In the genomic region with DNA sequence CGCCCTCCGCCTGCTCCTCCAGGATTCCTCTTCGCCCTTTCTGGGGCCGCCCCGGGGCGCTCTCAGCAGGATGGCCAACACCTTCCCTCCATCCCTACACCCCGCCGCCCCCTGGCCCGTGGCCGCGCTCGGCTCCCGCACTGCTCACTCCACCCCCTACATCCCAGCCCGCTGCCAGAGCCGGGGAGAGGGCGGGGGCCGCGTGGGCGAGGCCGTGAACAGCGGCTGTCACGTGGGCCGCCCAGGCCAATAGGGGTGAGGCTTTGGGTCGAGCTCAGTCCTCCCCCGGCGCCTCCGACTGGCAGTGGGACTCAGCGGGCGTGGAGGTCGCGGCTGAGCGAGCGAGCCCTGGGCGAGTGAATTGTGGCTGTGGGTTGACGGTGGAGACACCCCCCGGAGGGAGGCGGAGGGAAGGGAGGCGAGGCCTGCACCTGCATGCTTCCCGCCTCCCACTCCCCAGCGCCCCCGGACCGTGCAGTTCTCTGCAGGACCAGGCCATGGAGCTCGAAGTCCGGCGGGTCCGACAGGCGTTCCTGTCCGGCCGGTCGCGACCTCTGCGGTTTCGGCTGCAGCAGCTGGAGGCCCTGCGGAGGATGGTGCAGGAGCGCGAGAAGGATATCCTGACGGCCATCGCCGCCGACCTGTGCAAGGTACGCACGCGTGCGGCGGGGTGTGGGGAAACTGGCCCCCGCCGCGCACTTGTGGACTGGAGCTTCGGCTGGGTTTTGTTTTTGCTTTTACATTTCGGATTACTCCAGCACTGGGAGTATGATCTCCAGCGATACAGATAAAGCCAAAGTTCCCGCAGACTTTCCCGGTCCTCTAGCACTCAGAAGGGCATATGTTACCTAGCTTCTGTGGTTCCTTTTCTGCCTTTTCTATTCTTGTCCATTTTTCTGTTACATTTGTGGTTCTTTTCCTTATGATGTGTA, we compare ENCODE assay signal across 8 cellular contexts. TPM values are rescaled to one million over a fixed set of nuclear protein-coding genes. Genes with fewer than 3 reads are reported as not detected.
DNase-seq lines count a peak whose midpoint lies in the region; ATAC-seq and TF ChIP-seq lines count a peak whose summit lies in the region.

A gene (plus strand): TSS at position 277 of the 932 bp plus-strand sequence. CDS start 221 bp downstream, at position 498.

- H3K27me3 ChIP-seq in heart left ventricle, result no peaks in the 10 kb centered on the region
- H3K27me3 ChIP-seq in upper lobe of left lung, result no peaks in the 10 kb centered on the region

- ATAC-seq in HG02870 (IDR thresholded peaks at IDR 0.05; ENCODE audit: unreplicated experiment), result peak; percentile 89
- ATAC-seq in heart left ventricle, result peak; percentile 99
- ATAC-seq in upper lobe of left lung (ENCODE audit: low FRiP score in 2 of 2), result peak; percentile 99

- peak within 1 kb of the TSS; percentile 91 for H3K27ac Mint-ChIP-seq in T-helper 1 cell treated with Interleukin-12 subunit alpha and Interleukin-12 subunit beta and Interleukin-4 antibody, amounts not matched to agents 30 μg/mL and 1 μg/mL, for 36 hours

- H3K4me1 Mint-ChIP-seq in T-helper 1 cell treated with Interleukin-12 subunit alpha and Interleukin-12 subunit beta and Interleukin-4 antibody, amounts not matched to agents 30 μg/mL and 1 μg/mL, for 36 hours (ENCODE audit: low read depth), result peaks cover 34% of the 10 kb centered on the region

- intact Hi-C loops in heart left ventricle (cut with DNase I) (loop anchor here (2.0 to 10.0 kb wide), 13 partner anchors 96 to 284 kb away; a partner anchor contains a TSS), posterior cingulate gyrus (cut with DNase I) (loop anchor here (5.0 to 10.0 kb wide), 3 partner anchors 104 to 284 kb away; a partner anchor contains a TSS)

- H3K4me3 Mint-ChIP-seq in T-helper 1 cell treated with Interleukin-12 subunit alpha and Interleukin-12 subunit beta and Interleukin-4 antibody, amounts not matched to agents 30 μg/mL and 1 μg/mL, for 36 hours, result peak within 1 kb of the TSS; percentile 92

- peaks cover 9% of the 10 kb centered on the region for H3K27me3 Mint-ChIP-seq in T-helper 1 cell treated with Interleukin-12 subunit alpha and Interleukin-12 subunit beta and Interleukin-4 antibody, amounts not matched to agents 30 μg/mL and 1 μg/mL, for 36 hours (ENCODE audit: low read depth)

- peaks cover 0 to 60% (median 46%) of the 10 kb centered on the region in 12 donors for H3K4me1 ChIP-seq in heart left ventricle
- peaks cover 42 to 61% (median 49%) of the 10 kb centered on the region in 4 donors for H3K4me1 ChIP-seq in upper lobe of left lung

- TF ChIP-seq POLR2A in GM15510 (IDR thresholded peaks at IDR 0.05; ENCODE audit: borderline replicate concordance, extremely low read depth, insufficient read length), result peak; percentile 92
- TF ChIP-seq POLR2A in heart left ventricle (IDR thresholded peaks at IDR 0.05), result peak; percentile 58 to 98
- peak; percentile 88 to 97 (median 90) for TF ChIP-seq POLR2A in upper lobe of left lung (IDR thresholded peaks at IDR 0.05)

- H3K27ac ChIP-seq in heart left ventricle, result peak within 1 kb of the TSS; percentile 74 to 99 (median 95)
- H3K27ac ChIP-seq in upper lobe of left lung, result peak within 1 kb of the TSS; percentile 94 to 98 (median 96)

- H3K9me3 Mint-ChIP-seq in T-helper 1 cell treated with Interleukin-12 subunit alpha and Interleukin-12 subunit beta and Interleukin-4 antibody, amounts not matched to agents 30 μg/mL and 1 μg/mL, for 36 hours, result no peaks in the 10 kb centered on the region

- peak within 1 kb of the TSS; percentile 59 to 97 (median 82) for H3K4me3 ChIP-seq in heart left ventricle
- peak within 1 kb of the TSS; percentile 67 to 96 (median 85) for H3K4me3 ChIP-seq in upper lobe of left lung

- H3K9me3 ChIP-seq in heart left ventricle (no peaks in the 10 kb centered on the region), upper lobe of left lung (no peaks in the 10 kb centered on the region)

- peak in 1 of 4 donors; percentile 31 for TF ChIP-seq EP300 in upper lobe of left lung (IDR thresholded peaks at IDR 0.05)

- H3K36me3 ChIP-seq in heart left ventricle (peaks cover 0 to 19% (median 10%) of the 10 kb centered on the region in 9 donors), upper lobe of left lung (peaks cover under 1 to 17% (median 8%) of the 10 kb centered on the region in 4 donors)

- DNase-seq in NCI-H146 treated with DMSO at 0.1 percent for 48 hours (lab: John Stamatoyannopoulos, UW; ENCODE audit: unreplicated experiment) (peak; percentile 60), amniotic epithelial cell (ENCODE audit: low read depth) (peak; percentile 90), heart left ventricle (peak; percentile 98 to 99 (median 99)), posterior cingulate gyrus (peak; percentile 97 to 100 (median 99)), upper lobe of left lung (peak; percentile 99 to 100)

- WGBS in heart left ventricle, 4 donors, result 0 to 1% (median 0%) methylated on average over 15 to 73 of the region's 73 CpGs
- WGBS in upper lobe of left lung, 2 donors, result 0 to 2% methylated on average over 6 to 48 of the region's 73 CpGs

- H3K36me3 Mint-ChIP-seq in T-helper 1 cell treated with Interleukin-12 subunit alpha and Interleukin-12 subunit beta and Interleukin-4 antibody, amounts not matched to agents 30 μg/mL and 1 μg/mL, for 36 hours (ENCODE audit: low read depth), result peaks cover 6% of the 10 kb centered on the region

- TF ChIP-seq CTCF in heart left ventricle (IDR thresholded peaks at IDR 0.05) (peak in 4 of 12 donors; percentile 18 to 41 (median 25)), upper lobe of left lung (IDR thresholded peaks at IDR 0.05) (peak in 3 of 6 experiments; percentile 27 to 55 (median 37))

RNA-seq across cellular contexts. Expression of the gene that starts here (rescaled TPM):
- total RNA-seq in heart left ventricle, result 100 to 1,000 TPM in 1 of 9 donors, 10 to 100 TPM in 8; 57.0 to 129 (median 83.2) TPM
- 10 to 100 TPM; 25.7 to 71.8 TPM for polyA plus RNA-seq in heart left ventricle
- 100 to 1,000 TPM; 116 to 313 (median 194) TPM for total RNA-seq in upper lobe of left lung

Comparison
In these comparisons a context has a peak if more than half of its experiments do, and no peak if none do; other contexts are left out.
1. Peak in every context shown above with its lines: DNase-seq, ATAC-seq, H3K4me3 ChIP-seq and H3K27ac ChIP-seq.